Comparison of ENCODE assay signal across 8 cellular contexts in genomic region chr2:110465312-110465711, GRCh38. TPM values are rescaled to one million over a fixed set of nuclear protein-coding genes. Genes with fewer than 3 reads are reported as not detected.
DNase-seq lines count a peak whose midpoint lies in the region; ATAC-seq and TF ChIP-seq lines count a peak whose summit lies in the region.
"Not testable (repeated sequence)": the region's sequence is repeated elsewhere in the genome, so short reads cannot be mapped to it uniquely, and the experiment has no call there.

No MANE protein-coding gene starts in this region.

- not testable (repeated sequence) for H3K9me3 ChIP-seq in PC-3 (ENCODE audit: low read length); heart right ventricle; thoracic aorta

- no CpG with 5 or more reads among the region's 8 CpGs for WGBS in heart right ventricle, 2 donors

- H3K79me2 ChIP-seq in PC-3 (ENCODE audit: low read length) = not testable (repeated sequence)

- H3K4me3 ChIP-seq in PC-3 (ENCODE audit: low read length); heart right ventricle; thoracic aorta: not testable (repeated sequence)

- not testable (repeated sequence) for H3K36me3 ChIP-seq in PC-3 (ENCODE audit: low read depth, low read length); heart right ventricle; thoracic aorta

- not testable (repeated sequence) for H3K9me2 ChIP-seq in PC-3 (replicated peaks; ENCODE audit: low read length)

- DNase-seq in PC-3; heart right ventricle; thoracic aorta (ENCODE audit: low spot score): not testable (repeated sequence)

- not testable (repeated sequence) for H3K27ac ChIP-seq in PC-3 (ENCODE audit: low read length); heart right ventricle; thoracic aorta

- POLR2A ChIA-PET in PC-3 (lab: Charles Lee; ENCODE audit: unreplicated experiment) = not testable (repeated sequence)

- intact Hi-C loops in PC-3 (cut with micrococcal nuclease); heart right ventricle (cut with DNase I): not testable (repeated sequence)

- not testable (repeated sequence) for TF ChIP-seq CTCF in PC-3 (conservative IDR thresholded peaks at IDR 0.05; ENCODE audit: low read depth, low read length); heart right ventricle (IDR thresholded peaks at IDR 0.05); thoracic aorta (IDR thresholded peaks at IDR 0.05)

- not testable (repeated sequence) for H3K27me3 ChIP-seq in PC-3 (ENCODE audit: low read length); heart right ventricle; thoracic aorta (replicated peaks; ENCODE audit: insufficient read depth)

- not testable (repeated sequence) for H4K20me1 ChIP-seq in PC-3 (ENCODE audit: low read length)

- not testable (repeated sequence) for H3K4me2 ChIP-seq in PC-3 (ENCODE audit: low read length)

- not testable (repeated sequence) for H3K9ac ChIP-seq in PC-3 (ENCODE audit: low read length)

- H3K4me1 ChIP-seq in PC-3 (ENCODE audit: insufficient read depth, low read length); heart right ventricle; thoracic aorta (ENCODE audit: control insufficient read depth in 1 of 2, low read depth in 2 of 2): not testable (repeated sequence)

- BruUV-seq in PC-3 (replicated peaks; lab: Mats Ljungman, UMichigan) = not testable (repeated sequence)

- CTCF ChIA-PET in PC-3 (lab: Charles Lee) = not testable (repeated sequence)

- H2AFZ ChIP-seq in PC-3 (ENCODE audit: low read length) = not testable (repeated sequence)

- peak; percentile 67 for ATAC-seq in GM18861 (IDR thresholded peaks at IDR 0.05; ENCODE audit: unreplicated experiment)
- ATAC-seq in GM19455 (IDR thresholded peaks at IDR 0.05; ENCODE audit: unreplicated experiment) = peak; percentile 79
- ATAC-seq in GM21786 (IDR thresholded peaks at IDR 0.05; ENCODE audit: unreplicated experiment) = peak; percentile 80
- peak; percentile 93 for ATAC-seq in HG02884 (IDR thresholded peaks at IDR 0.05; ENCODE audit: unreplicated experiment)
- ATAC-seq in HG03342 (IDR thresholded peaks at IDR 0.05; ENCODE audit: unreplicated experiment) = peak; percentile 78
- ATAC-seq in PC-3 = peak; percentile 93
- peak in 7 of 8 donors; percentile 79 to 93 (median 87) for ATAC-seq in heart right ventricle
- ATAC-seq in thoracic aorta (ENCODE audit: insufficient number of reproducible peaks, low FRiP score, low read depth) = peak; percentile 85

- H3F3A ChIP-seq in PC-3 (ENCODE audit: low read length, unreplicated experiment) = not testable (repeated sequence)

RNA-seq across cellular contexts. Expression of gene LIMS4, which starts 7.3 kb away (rescaled TPM):
- total RNA-seq in PC-3 (2014; rRNA removed) (0.33 TPM in 1 of 2 replicates, not detected in the other), heart right ventricle (1 to 10 TPM; 2.6 to 5.6 (median 3.2) TPM), thoracic aorta (10 to 100 TPM; 24.6 to 66.8 TPM)
- polyA plus RNA-seq in heart right ventricle = 1 to 10 TPM; 1.2 to 1.6 TPM
